In the genomic region with DNA sequence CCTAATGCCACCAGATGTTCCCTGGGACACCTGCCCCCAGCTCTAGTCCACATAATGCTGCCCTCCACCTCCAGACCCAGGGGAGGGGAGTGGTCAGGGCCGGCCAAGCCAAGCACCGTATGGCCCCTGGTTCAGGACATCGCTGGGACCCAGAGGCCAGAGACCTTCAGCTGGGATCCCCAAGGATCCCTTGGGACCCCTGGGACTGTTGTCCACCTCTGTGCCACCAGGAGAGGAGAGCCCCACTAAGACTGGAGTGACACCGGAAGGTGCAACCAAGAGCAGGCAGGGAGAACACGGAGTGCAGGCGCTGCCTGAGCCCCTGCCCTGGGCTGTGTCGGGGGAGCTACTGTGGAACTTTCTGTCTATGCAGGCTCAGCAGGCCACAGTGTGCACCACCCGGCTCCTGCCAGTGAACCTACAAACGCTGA, we compare ENCODE assay signal across 10 cellular contexts. TPM values are rescaled to one million over a fixed set of nuclear protein-coding genes. Genes with fewer than 3 reads are reported as not detected.
DNase-seq lines count a peak whose midpoint lies in the region; ATAC-seq and TF ChIP-seq lines count a peak whose summit lies in the region.
"Had no signal": no experiment of that assay in that cellular context is flagged by ENCODE, and none has a peak within 500 bp of the region (broad histone marks: within the 10 kb centered on the region; RNA-seq: fewer than 3 reads in every experiment).

No MANE protein-coding gene starts in this region.

- no peak for TF ChIP-seq CTCF in cardiac muscle cell (IDR thresholded peaks at IDR 0.05; ENCODE audit: low read depth, low read length)
- TF ChIP-seq CTCF in transverse colon (IDR thresholded peaks at IDR 0.05): no peak

- peaks cover 16% of the 10 kb centered on the region for H3K4me1 Mint-ChIP-seq in activated naive CD8-positive, alpha-beta T cell treated with anti-CD3 and anti-CD28 coated beads, Interleukin-2, amount 10 ng/mL, durations not matched to agents 7 days and 5 days

- H3K4me3 Mint-ChIP-seq in activated naive CD8-positive, alpha-beta T cell treated with anti-CD3 and anti-CD28 coated beads, Interleukin-2, amount 10 ng/mL, durations not matched to agents 7 days and 5 days: peak overlapping the region; percentile 69

- H3K9me3 Mint-ChIP-seq in activated naive CD8-positive, alpha-beta T cell treated with anti-CD3 and anti-CD28 coated beads, Interleukin-2, amount 10 ng/mL, durations not matched to agents 7 days and 5 days: no peaks in the 10 kb centered on the region

- no peaks in the 10 kb centered on the region for H3K9me3 ChIP-seq in cardiac muscle cell (ENCODE audit: low read depth)
- H3K9me3 ChIP-seq in transverse colon: no peaks in the 10 kb centered on the region
- H3K9me3 ChIP-seq: upper lobe of right lung had no signal

- no peaks in the 10 kb centered on the region for H3K27me3 ChIP-seq in cardiac muscle cell
- H3K27me3 ChIP-seq in transverse colon: peaks cover 6% of the 10 kb centered on the region

- intact Hi-C loops in Right ventricle myocardium inferior (cut with DNase I) (no loop called here), transverse colon (cut with DNase I; ENCODE audit: low total_unique reads) (loop anchor here (5.0 kb wide), 1 partner anchor 84 kb away; no protein-coding TSS in a partner anchor)

- in situ Hi-C loops in transverse colon (cut with MboI; ENCODE audit: low pct_ligation_motif_present in 1 of 4, low pct_unique_long_range_greater_than_20kb in 1 of 4, low sequenced_read_pairs in 3 of 4): loop anchor here in 2 of 4 donors (25.0 kb wide), 1 partner anchor 394 kb away; no protein-coding TSS in a partner anchor

- no peak for DNase-seq in cardiac muscle cell (ENCODE audit: low read depth in 1 of 2, low spot score in 1 of 2)
- DNase-seq in Right ventricle myocardium inferior (ENCODE audit: missing footprints): no peak
- DNase-seq in activated naive CD8-positive, alpha-beta T cell treated with anti-CD3 and anti-CD28 coated beads, Interleukin-2, amount 10 ng/mL, durations not matched to agents 7 days and 5 days: peak; percentile 47
- no peak for DNase-seq in transverse colon
- no peak for DNase-seq in D341Med (ENCODE audit: low spot score)
- no peak for DNase-seq in activated CD4-positive, alpha-beta T cell treated with anti-CD3 and anti-CD28 coated beads for 1 hour
- no peak for DNase-seq in C1 segment of cervical spinal cord (lab: John Stamatoyannopoulos, UW)
- DNase-seq: SHP77 treated with DMSO at 0.1 percent for 48 hours, upper lobe of right lung had no signal

- 67 to 68% methylated on average over 4 to 8 of the region's 9 CpGs for WGBS in transverse colon (ENCODE audit: low coverage in 1 of 2), 2 donors

- peak overlapping the region; percentile 99 for H3K27ac ChIP-seq in cardiac muscle cell
- H3K27ac ChIP-seq in transverse colon: peak overlapping the region in 3 of 4 donors; percentile 53 to 61 (median 54)
- H3K27ac ChIP-seq: upper lobe of right lung had no signal

- H3K4me3 ChIP-seq in cardiac muscle cell: no peak overlapping the region
- no peak overlapping the region for H3K4me3 ChIP-seq in transverse colon
- H3K4me3 ChIP-seq: upper lobe of right lung had no signal

- H3K36me3 Mint-ChIP-seq in activated naive CD8-positive, alpha-beta T cell treated with anti-CD3 and anti-CD28 coated beads, Interleukin-2, amount 10 ng/mL, durations not matched to agents 7 days and 5 days: peaks cover 1% of the 10 kb centered on the region

- POLR2A ChIA-PET in activated naive CD8-positive, alpha-beta T cell treated with anti-CD3 and anti-CD28 coated beads, Interleukin-2, amount 10 ng/mL, durations not matched to agents 7 days and 5 days (lab: Charles Lee): interaction anchor here (0.9 to 1.7 kb wide), 3 partner anchors 8 to 91 kb away, joined by 3 to 9 read pairs (median 6); partner anchors contain the start of gene RBM38

- H3K4me1 ChIP-seq in cardiac muscle cell (ENCODE audit: low read depth) (peaks cover 41% of the 10 kb centered on the region), transverse colon (peaks cover 6 to 15% (median 11%) of the 10 kb centered on the region in 4 donors)
- H3K4me1 ChIP-seq: upper lobe of right lung had no signal

- H3K27ac Mint-ChIP-seq in activated naive CD8-positive, alpha-beta T cell treated with anti-CD3 and anti-CD28 coated beads, Interleukin-2, amount 10 ng/mL, durations not matched to agents 7 days and 5 days: peak overlapping the region; percentile 30

- no peak for ATAC-seq in Right ventricle myocardium inferior
- peak; percentile 31 for ATAC-seq in HG03066 (IDR thresholded peaks at IDR 0.05; ENCODE audit: low read depth, unreplicated experiment)
- peak; percentile 55 for ATAC-seq in activated naive CD8-positive, alpha-beta T cell treated with anti-CD3 and anti-CD28 coated beads, Interleukin-2, amount 10 ng/mL, durations not matched to agents 7 days and 5 days (ENCODE audit: low read depth)
- ATAC-seq: upper lobe of right lung had no signal

- peaks cover 16% of the 10 kb centered on the region for H3K27me3 Mint-ChIP-seq in activated naive CD8-positive, alpha-beta T cell treated with anti-CD3 and anti-CD28 coated beads, Interleukin-2, amount 10 ng/mL, durations not matched to agents 7 days and 5 days

- TF ChIP-seq EP300 in transverse colon (IDR thresholded peaks at IDR 0.05; ENCODE audit: low read depth): no peak

- TF ChIP-seq POLR2A in transverse colon (IDR thresholded peaks at IDR 0.05): no peak

- H3K36me3 ChIP-seq in cardiac muscle cell (no peaks in the 10 kb centered on the region), transverse colon (no peaks in the 10 kb centered on the region)
- H3K36me3 ChIP-seq: upper lobe of right lung had no signal

RNA-seq across cellular contexts. Expression of gene CTCFL, which starts 43.6 kb away (rescaled TPM):
- total RNA-seq in cardiac muscle cell (0.09 TPM in 1 of 2 replicates, not detected in the other), Right ventricle myocardium inferior (not detected), transverse colon (under 1 TPM in 1 of 4 donors, not detected in 3; 0.14 TPM)
- 0.09 TPM in 1 of 2 replicates, not detected in the other for polyA plus RNA-seq in cardiac muscle cell
- not detected for total RNA-seq in activated naive CD8-positive, alpha-beta T cell treated with anti-CD3 and anti-CD28 coated beads, Interleukin-2, amount 10 ng/mL, durations not matched to agents 7 days and 5 days
- total RNA-seq: upper lobe of right lung had no signal
